Comparison of ENCODE assay signal across 27 cellular contexts in genomic region chr1:234864116-234864515, GRCh38.
A peak's percentile ranks its signal among the peaks of the same experiment; 100 is the strongest.
DNase-seq lines count a peak whose midpoint lies in the region; ATAC-seq, FAIRE-seq and TF ChIP-seq lines count a peak whose summit lies in the region.
"Had no signal": no experiment of that assay in that cellular context is flagged by ENCODE, and none has a peak within 500 bp of the region (broad histone marks: within the 10 kb centered on the region; RNA-seq: fewer than 3 reads in every experiment).

No MANE protein-coding gene starts in this region.

- no peak overlapping the region for H3K56ac ChIP-seq in IMR-90 (ENCODE audit: extremely low read depth, insufficient read depth, low read length)

- H2BK120ac ChIP-seq in IMR-90 (ENCODE audit: low read depth, low read length): 0 out of 2 replicates have a peak overlapping the region, but pooled peaks have one; percentile 2

- H4K8ac ChIP-seq in IMR-90 (ENCODE audit: low read depth in 2 of 2, low read length in 2 of 2): peak overlapping the region in 1 of 2 experiments; percentile 54; a peak in 1 of 4 replicates

- H4K20me1 ChIP-seq in IMR-90 (ENCODE audit: insufficient read depth, low read length) (no peaks in the 10 kb centered on the region), smooth muscle cell (ENCODE audit: low read depth) (no peaks in the 10 kb centered on the region)

- no peak overlapping the region for H2BK5ac ChIP-seq in IMR-90 (ENCODE audit: low read depth, low read length, poor library complexity, severe bottlenecking)

- no peak for TF ChIP-seq POLR2A in A549 (IDR thresholded peaks at IDR 0.05; ENCODE audit: low read length)
- TF ChIP-seq POLR2A in IMR-90 (IDR thresholded peaks at IDR 0.05; ENCODE audit: low read depth, low read length): no peak
- no peak for TF ChIP-seq POLR2A in gastroesophageal sphincter (IDR thresholded peaks at IDR 0.05)

- H3K4me1 ChIP-seq in A549 (peaks cover 13% of the 10 kb centered on the region; the same call in 2 of the 3 replicates), IMR-90 (ENCODE audit: control insufficient read depth, insufficient read depth, low read length) (peaks cover 18% of the 10 kb centered on the region), gastroesophageal sphincter (peaks cover 0 to 53% (median 21%) of the 10 kb centered on the region in 3 donors), smooth muscle cell (ENCODE audit: low read depth) (no peaks in the 10 kb centered on the region)
- H3K4me1 ChIP-seq: HAP-1 had no signal

- no peak overlapping the region for H3K23ac ChIP-seq in IMR-90 (ENCODE audit: low read depth, low read length)

- POLR2A ChIA-PET in A549 (lab: Yijun Ruan, JAX): no interaction called here
- POLR2A ChIA-PET in IMR-90 (lab: Charles Lee; ENCODE audit: unreplicated experiment): no interaction called here

- no peaks in the 10 kb centered on the region for H3K79me1 ChIP-seq in IMR-90 (ENCODE audit: low read depth in 1 of 2, low read length in 2 of 2)

- H3K9ac ChIP-seq in IMR-90 (ENCODE audit: low read depth, low read length): no peak overlapping the region
- H3K9ac ChIP-seq in smooth muscle cell (ENCODE audit: low read depth): no peak overlapping the region

- H3K4me2 ChIP-seq in A549 (no peak overlapping the region), IMR-90 (ENCODE audit: low read depth, low read length) (no peak overlapping the region), smooth muscle cell (no peak overlapping the region)

- no peak overlapping the region for H3K18ac ChIP-seq in IMR-90 (ENCODE audit: low read depth, low read length)

- H3K9me3 Mint-ChIP-seq in activated CD4-positive, alpha-beta T cell treated with anti-CD3 and anti-CD28 coated beads, Interleukin-2, amount 10 ng/mL, durations not matched to agents 24 days and 14 days: peaks cover 16% of the 10 kb centered on the region
- H3K9me3 Mint-ChIP-seq: natural killer cell treated with Interleukin-12 subunit alpha and Interleukin-12 subunit beta and Interleukin-15 and Interleukin-18, amount 100 ng/mL, for 72 hours had no signal

- H3K36me3 ChIP-seq in IMR-90 (ENCODE audit: control insufficient read depth, insufficient read depth, low read length): no peaks in the 10 kb centered on the region
- H3K36me3 ChIP-seq in gastroesophageal sphincter: no peaks in the 10 kb centered on the region
- H3K36me3 ChIP-seq in smooth muscle cell (ENCODE audit: low read depth): no peaks in the 10 kb centered on the region
- H3K36me3 ChIP-seq: HAP-1, spleen had no signal

- no peak overlapping the region for H3K4me3 Mint-ChIP-seq in activated CD4-positive, alpha-beta T cell treated with anti-CD3 and anti-CD28 coated beads, Interleukin-2, amount 10 ng/mL, durations not matched to agents 24 days and 14 days
- H3K4me3 Mint-ChIP-seq: activated CD8-positive, alpha-beta T cell treated with anti-CD3 and anti-CD28 coated beads for 36 hours; activated naive CD4-positive, alpha-beta T cell treated with anti-CD3 and anti-CD28 coated beads for 36 hours; CD8-positive, alpha-beta T cell; mesothelial cell of epicardium; natural killer cell treated with Interleukin-12 subunit alpha and Interleukin-12 subunit beta and Interleukin-15 and Interleukin-18, amount 100 ng/mL, for 72 hours had no signal

- TF ChIP-seq CTCF in A549 (IDR thresholded peaks at IDR 0.05): no peak
- no peak for TF ChIP-seq CTCF in IMR-90 (conservative IDR thresholded peaks at IDR 0.05; ENCODE audit: low read depth, low read length)
- TF ChIP-seq CTCF in gastroesophageal sphincter (IDR thresholded peaks at IDR 0.05): no peak
- TF ChIP-seq CTCF in smooth muscle cell (IDR thresholded peaks at IDR 0.05; ENCODE audit: borderline replicate concordance, insufficient read depth, poor library complexity, severe bottlenecking): no peak

- peak overlapping the region; percentile 44; the same call in 1 of the 2 replicates for H3K4ac ChIP-seq in IMR-90 (ENCODE audit: low read depth, low read length)

- peaks cover 6% of the 10 kb centered on the region for H3F3A ChIP-seq in smooth muscle cell (ENCODE audit: low read depth)

- H3K9me1 ChIP-seq in IMR-90 (ENCODE audit: insufficient read depth, low read length): peaks cover 18% of the 10 kb centered on the region

- H3K27ac ChIP-seq in A549 (peak overlapping the region; percentile 36 to 47; a peak in 4 of 6 replicates), IMR-90 (ENCODE audit: insufficient read depth, low read length) (no peak overlapping the region), gastroesophageal sphincter (peak overlapping the region in 3 of 4 donors; percentile 55 to 76 (median 64)), smooth muscle cell (ENCODE audit: low read depth) (peak overlapping the region; percentile 58)

- peaks cover 35% of the 10 kb centered on the region for H3K4me1 Mint-ChIP-seq in activated CD4-positive, alpha-beta T cell treated with anti-CD3 and anti-CD28 coated beads, Interleukin-2, amount 10 ng/mL, durations not matched to agents 24 days and 14 days

- peak overlapping the region; percentile 36; the same call in 1 of the 2 replicates for H2AK5ac ChIP-seq in IMR-90 (ENCODE audit: low read depth, low read length)

- H2BK20ac ChIP-seq in IMR-90 (ENCODE audit: low read depth, low read length): peak overlapping the region; percentile 11; the same call in 1 of the 2 replicates

- in situ Hi-C loops in IMR-90 (cut with MboI; ENCODE audit: low sequenced_read_pairs): loop anchor here (25.0 kb wide), 3 partner anchors 223 to 377 kb away; partner anchors contain the start of genes IRF2BP2 and TARBP1

- H3K9me3 ChIP-seq in A549 (peaks cover 8% of the 10 kb centered on the region; the same call in 1 of the 3 replicates), IMR-90 (ENCODE audit: control insufficient read depth, insufficient read depth, low read length) (peaks cover 8% of the 10 kb centered on the region), gastroesophageal sphincter (no peaks in the 10 kb centered on the region), smooth muscle cell (replicated peaks; ENCODE audit: low read depth) (no peaks in the 10 kb centered on the region)
- H3K9me3 ChIP-seq: HAP-1 had no signal

- intact Hi-C loops in IMR-90 (cut with micrococcal nuclease): no loop called here
- intact Hi-C loops in activated CD4-positive, alpha-beta T cell treated with anti-CD3 and anti-CD28 coated beads, Interleukin-2, amount 10 ng/mL, durations not matched to agents 24 days and 14 days (cut with micrococcal nuclease): no loop called here

- H3K36me3 Mint-ChIP-seq in activated CD4-positive, alpha-beta T cell treated with anti-CD3 and anti-CD28 coated beads, Interleukin-2, amount 10 ng/mL, durations not matched to agents 24 days and 14 days (ENCODE audit: low read depth): no peaks in the 10 kb centered on the region
- H3K36me3 Mint-ChIP-seq: CD8-positive, alpha-beta T cell; mesothelial cell of epicardium; natural killer cell treated with Interleukin-12 subunit alpha and Interleukin-12 subunit beta and Interleukin-15 and Interleukin-18, amount 100 ng/mL, for 72 hours had no signal

- no peak for FAIRE-seq in A549 (lab: Jason Lieb, UNC)
- FAIRE-seq: GM12878 had no signal

- no peak for TF ChIP-seq EP300 in A549 (IDR thresholded peaks at IDR 0.05)
- TF ChIP-seq EP300 in gastroesophageal sphincter (IDR thresholded peaks at IDR 0.05): no peak

- no peak overlapping the region for H3K27ac Mint-ChIP-seq in activated CD4-positive, alpha-beta T cell treated with anti-CD3 and anti-CD28 coated beads, Interleukin-2, amount 10 ng/mL, durations not matched to agents 24 days and 14 days
- H3K27ac Mint-ChIP-seq: activated CD8-positive, alpha-beta T cell treated with anti-CD3 and anti-CD28 coated beads for 36 hours; activated naive CD4-positive, alpha-beta T cell treated with anti-CD3 and anti-CD28 coated beads for 36 hours; CD8-positive, alpha-beta T cell had no signal

- dilution Hi-C loops in IMR-90 (cut with HindIII; ENCODE audit: low sequenced_read_pairs, unreplicated experiment): no loop called here

- WGBS in A549 (ENCODE audit: missing lambda C conversion rate): 85% methylated on average over 3 of the region's 3 CpGs
- WGBS in IMR-90 (ENCODE audit: extremely low coverage in 2 of 2, insufficient read length in 1 of 2), 2 experiments: 100% methylated on average over 1 of the region's 3 CpGs; no CpG with 5 or more reads in 1 of the 2 experiments
- WGBS in gastroesophageal sphincter (ENCODE audit: low coverage in 1 of 2), 2 donors: 76 to 100% methylated on average over 1 to 2 of the region's 3 CpGs
- 89% methylated on average over 3 of the region's 3 CpGs for WGBS in smooth muscle cell (ENCODE audit: low lambda C conversion rate)

- H3K27me3 ChIP-seq in IMR-90 (ENCODE audit: control insufficient read depth, insufficient read depth, low read length): no peaks in the 10 kb centered on the region
- no peaks in the 10 kb centered on the region for H3K27me3 ChIP-seq in gastroesophageal sphincter
- H3K27me3 ChIP-seq in smooth muscle cell (ENCODE audit: low read depth): no peaks in the 10 kb centered on the region
- H3K27me3 ChIP-seq: dorsolateral prefrontal cortex, spleen had no signal

- TF ChIP-seq RAD21 in A549 (conservative IDR thresholded peaks at IDR 0.05 in 1 of 2, IDR thresholded peaks at IDR 0.05 in 1 of 2) (no peak), IMR-90 (IDR thresholded peaks at IDR 0.05; ENCODE audit: low read length) (no peak)

- 0 out of 2 replicates have a peak overlapping the region, but pooled peaks have one; percentile 15 for H3K14ac ChIP-seq in IMR-90 (replicated peaks; ENCODE audit: low read depth, low read length)

- H3K4me3 ChIP-seq in A549: no peak overlapping the region
- H3K4me3 ChIP-seq in IMR-90 (ENCODE audit: insufficient read depth, low read depth, low read length): no peak overlapping the region
- H3K4me3 ChIP-seq in gastroesophageal sphincter: no peak overlapping the region
- no peak overlapping the region for H3K4me3 ChIP-seq in smooth muscle cell
- H3K4me3 ChIP-seq: GM12878, HAP-1, spleen had no signal

- peak overlapping the region; percentile 16 for H2AK9ac ChIP-seq in IMR-90 (replicated peaks; ENCODE audit: low read depth, low read length, poor library complexity)

- CTCF ChIA-PET in A549 (lab: Yijun Ruan, JAX): interaction anchor here (0.6 to 0.8 kb wide), 4 partner anchors 14 to 52 kb away, joined by 3 to 4 read pairs (median 3); no protein-coding TSS in a partner anchor
- CTCF ChIA-PET in IMR-90 (lab: Yijun Ruan, JAX): interaction anchor here (0.9 kb wide), 1 partner anchor 140 kb away, joined by 3 read pairs; no protein-coding TSS in a partner anchor

- no peak for ATAC-seq in A549
- ATAC-seq in IMR-90 (ENCODE audit: low read depth): no peak
- no peak for ATAC-seq in gastroesophageal sphincter
- ATAC-seq: activated CD8-positive, alpha-beta T cell treated with anti-CD3 and anti-CD28 coated beads for 36 hours; CD8-positive, alpha-beta T cell; GM12878; natural killer cell treated with Interleukin-12 subunit alpha and Interleukin-12 subunit beta and Interleukin-15 and Interleukin-18, amount 100 ng/mL, for 72 hours had no signal

- H2AFZ ChIP-seq in IMR-90 (replicated peaks; ENCODE audit: low read length, poor library complexity): no peak overlapping the region
- no peak overlapping the region for H2AFZ ChIP-seq in smooth muscle cell (ENCODE audit: low read depth)

- H4K91ac ChIP-seq in IMR-90 (ENCODE audit: insufficient read depth, low read depth, low read length): peak overlapping the region; percentile 62

- BruUV-seq in IMR-90 (replicated peaks; lab: Mats Ljungman, UMichigan): no TSS peak

- H4K5ac ChIP-seq in IMR-90 (ENCODE audit: low read depth, low read length): no peak overlapping the region

- no peaks in the 10 kb centered on the region for H3K79me2 ChIP-seq in smooth muscle cell (ENCODE audit: low read depth)

- no peaks in the 10 kb centered on the region for H3K27me3 Mint-ChIP-seq in activated CD4-positive, alpha-beta T cell treated with anti-CD3 and anti-CD28 coated beads, Interleukin-2, amount 10 ng/mL, durations not matched to agents 24 days and 14 days
- H3K27me3 Mint-ChIP-seq: activated CD8-positive, alpha-beta T cell treated with anti-CD3 and anti-CD28 coated beads for 36 hours; natural killer cell treated with Interleukin-12 subunit alpha and Interleukin-12 subunit beta and Interleukin-15 and Interleukin-18, amount 100 ng/mL, for 72 hours had no signal

- peak overlapping the region; percentile 61; the same call in 1 of the 3 replicates for H2BK15ac ChIP-seq in IMR-90 (ENCODE audit: low read depth, low read length)

- DNase-seq in A549 (ENCODE audit: low read depth in 1 of 2, low spot score in 1 of 2) (no peak), IMR-90 (no peak), smooth muscle cell (lab: John Stamatoyannopoulos, UW; ENCODE audit: unreplicated experiment) (no peak), NAMALWA (ENCODE audit: low spot score) (no peak)
- no peak for DNase-seq in stimulated activated CD4-positive, alpha-beta T cell treated with anti-CD3 and anti-CD28 coated beads, Interleukin-1b, Interleukin-23, amount 100 ng/mL, for 48 hours
- DNase-seq in activated CD4-positive, alpha-beta T cell treated with anti-CD3 and anti-CD28 coated beads, Interleukin-2, amount 10 ng/mL, durations not matched to agents 24 days and 14 days: no peak
- DNase-seq in stimulated activated naive CD4-positive, alpha-beta T cell treated with Interleukin-2 at 50 U/mL for 16 hours (lab: John Stamatoyannopoulos, UW): no peak
- DNase-seq: activated CD4-positive, CD25-positive, alpha-beta regulatory T cell; activated CD8-positive, alpha-beta T cell treated with anti-CD3 and anti-CD28 coated beads for 36 hours; activated naive CD4-positive, alpha-beta T cell treated with anti-CD3 and anti-CD28 coated beads for 36 hours; amygdala; caudate nucleus; CD8-positive, alpha-beta T cell; DMS53; foreskin melanocyte; NCI-H1105; NCI-H2107; NCI-H524; posterior cingulate gyrus; spleen; T1000 had no signal
